In genomic region chr12:29582156-29582555, GRCh38 we compare ENCODE assay signal across 16 cellular contexts.
A peak's percentile ranks its signal among the peaks of the same experiment; 100 is the strongest.
DNase-seq lines count a peak whose midpoint lies in the region; ATAC-seq, FAIRE-seq and TF ChIP-seq lines count a peak whose summit lies in the region.
"Had no signal": no experiment of that assay in that cellular context is flagged by ENCODE, and none has a peak within 500 bp of the region (broad histone marks: within the 10 kb centered on the region; RNA-seq: fewer than 3 reads in every experiment).

No MANE protein-coding gene starts in this region.

- RAD21 ChIA-PET in GM12878 (lab: Charles Lee; ENCODE audit: unreplicated experiment), result interaction anchor here (1.4 to 2.6 kb wide), 3 partner anchors 22 to 318 kb away, joined by 3 to 7 read pairs (median 5); no protein-coding TSS in a partner anchor

- H3K36me3 ChIP-seq in GM12878 (ENCODE audit: control insufficient read depth in 2 of 2, insufficient read depth in 2 of 2, low read length in 1 of 2) (no peaks in the 10 kb centered on the region), left ventricle myocardium inferior (no peaks in the 10 kb centered on the region), psoas muscle (ENCODE audit: insufficient read depth in 1 of 2, low read depth in 1 of 2) (peaks cover 0 to 16% of the 10 kb centered on the region in 2 donors), uterus (no peaks in the 10 kb centered on the region), upper lobe of right lung (no peaks in the 10 kb centered on the region)
- H3K36me3 ChIP-seq: neural progenitor cell, SJSA1, thoracic aorta had no signal

- TF ChIP-seq POLR2A in GM12878 (IDR thresholded peaks at IDR 0.05; ENCODE audit: low read depth, low read length) (no peak), uterus (IDR thresholded peaks at IDR 0.05) (no peak)

- BruUV-seq in GM12878 (replicated peaks; lab: Mats Ljungman, UMichigan), result no TSS peak

- H3K27ac ChIP-seq in GM12878 (ENCODE audit: control insufficient read depth, insufficient read depth) (no peak overlapping the region), left ventricle myocardium inferior (replicated peaks) (peak overlapping the region; percentile 81), psoas muscle (peak overlapping the region; percentile 65), uterus (peak overlapping the region; percentile 69 to 86), upper lobe of right lung (no peak overlapping the region)
- H3K27ac ChIP-seq: neural progenitor cell, SJSA1 had no signal

- DNase-seq in GM12878 (ENCODE audit: low read depth, low spot score) (no peak), left ventricle myocardium inferior (no peak), psoas muscle (no peak), uterus (no peak), NCI-H226 (no peak), HTR-8/SVneo (ENCODE audit: insufficient read length, low spot score) (no peak), upper lobe of right lung (no peak)
- DNase-seq: GDM1; MM.1S; NCI-H1694 treated with DMSO at 0.1 percent for 48 hours; stimulated activated CD4-positive, alpha-beta T cell treated with anti-CD3 and anti-CD28 coated beads, Interleukin-4, amount 100 ng/mL, for 4 hours; stimulated activated CD8-positive, alpha-beta memory T cell treated with anti-CD3 and anti-CD28 coated beads, Interleukin-4, amount 100 ng/mL, for 48 hours had no signal

- FAIRE-seq in GM12878 (lab: Jason Lieb, UNC) (no peak), HTR-8/SVneo (lab: Jason Lieb, UNC) (no peak)
- FAIRE-seq: D721Med had no signal

- no peak overlapping the region for H3K9ac ChIP-seq in GM12878 (ENCODE audit: control insufficient read depth, insufficient read depth, low read length)
- H3K9ac ChIP-seq: neural progenitor cell had no signal

- H3K27me3 ChIP-seq in GM12878 (replicated peaks in 1 of 2; ENCODE audit: control insufficient read depth in 2 of 2, insufficient read depth in 2 of 2, low read length in 1 of 2), result no peaks in the 10 kb centered on the region
- H3K27me3 ChIP-seq in left ventricle myocardium inferior (ENCODE audit: low read depth), result no peaks in the 10 kb centered on the region
- no peaks in the 10 kb centered on the region for H3K27me3 ChIP-seq in psoas muscle (ENCODE audit: insufficient read depth in 3 of 3, low read length in 2 of 3)
- no peaks in the 10 kb centered on the region for H3K27me3 ChIP-seq in uterus
- no peaks in the 10 kb centered on the region for H3K27me3 ChIP-seq in upper lobe of right lung
- H3K27me3 ChIP-seq: neural progenitor cell, SJSA1 had no signal

- ATAC-seq in GM12878 (peak; percentile 39; the same call in 1 of the 3 replicates), psoas muscle (peak in 2 of 4 donors; percentile 32 to 46), upper lobe of right lung (no peak)

- POLR2A ChIA-PET in GM12878 (lab: Charles Lee), result no interaction called here

- TF ChIP-seq CTCF in GM12878 (IDR thresholded peaks at IDR 0.05 in 2 of 3, conservative IDR thresholded peaks at IDR 0.05 in 1 of 3; ENCODE audit: control insufficient read depth in 2 of 3, extremely low read depth in 1 of 3, insufficient read depth in 1 of 3, low read depth in 3 of 3, low read length in 3 of 3) (no peak), left ventricle myocardium inferior (IDR thresholded peaks at IDR 0.05; ENCODE audit: borderline replicate concordance) (no peak), psoas muscle (IDR thresholded peaks at IDR 0.05) (no peak), uterus (IDR thresholded peaks at IDR 0.05) (no peak), upper lobe of right lung (IDR thresholded peaks at IDR 0.05) (no peak)

- no peak for TF ChIP-seq EP300 in GM12878 (IDR thresholded peaks at IDR 0.05; ENCODE audit: borderline replicate concordance in 1 of 2, control insufficient read depth in 1 of 2, low read depth in 2 of 2, low read length in 2 of 2)

- intact Hi-C loops in GM12878 (cut with micrococcal nuclease; ENCODE audit: unreplicated experiment), result no loop called here
- intact Hi-C loops in left ventricle myocardium inferior (cut with micrococcal nuclease), result no loop called here
- intact Hi-C loops in psoas muscle (cut with DNase I), result no loop called here
- intact Hi-C loops in uterus (cut with DNase I; ENCODE audit: low total_unique reads), result no loop called here
- intact Hi-C loops in upper lobe of right lung (cut with DNase I), result no loop called here

- H3K4me3 ChIP-seq in GM12878, result no peak overlapping the region
- H3K4me3 ChIP-seq in left ventricle myocardium inferior, result no peak overlapping the region
- no peak overlapping the region for H3K4me3 ChIP-seq in psoas muscle
- H3K4me3 ChIP-seq in uterus, result no peak overlapping the region
- H3K4me3 ChIP-seq in upper lobe of right lung, result no peak overlapping the region
- H3K4me3 ChIP-seq: neural progenitor cell, SJSA1 had no signal

- CTCF ChIA-PET in GM12878 (lab: Yijun Ruan, JAX), result interaction anchor here (1.3 kb wide), 1 partner anchor 9 kb away, joined by 3 read pairs; no protein-coding TSS in a partner anchor

- no peak overlapping the region for H2AFZ ChIP-seq in GM12878 (ENCODE audit: control insufficient read depth, low read depth, low read length)
- H2AFZ ChIP-seq: neural progenitor cell had no signal

- no peaks in the 10 kb centered on the region for H4K20me1 ChIP-seq in GM12878 (ENCODE audit: control insufficient read depth, insufficient read depth)

- H3K4me1 ChIP-seq in GM12878 (ENCODE audit: control insufficient read depth, insufficient read depth, low read length) (no peaks in the 10 kb centered on the region), left ventricle myocardium inferior (peaks cover 70% of the 10 kb centered on the region), psoas muscle (peaks cover 24% of the 10 kb centered on the region), uterus (no peaks in the 10 kb centered on the region), upper lobe of right lung (peaks cover 16% of the 10 kb centered on the region)
- H3K4me1 ChIP-seq: neural progenitor cell had no signal

- SMC1A ChIA-PET in GM12878 (lab: Charles Lee; ENCODE audit: uncharacterized antibody, unreplicated experiment), result interaction anchor here (0.6 to 2.3 kb wide), 10 partner anchors 9 to 325 kb away, joined by 3 to 6 read pairs (median 5); no protein-coding TSS in a partner anchor

- H3K79me2 ChIP-seq in GM12878 (ENCODE audit: control insufficient read depth, insufficient read depth, low read length), result no peaks in the 10 kb centered on the region

- TF ChIP-seq RAD21 in GM12878 (IDR thresholded peaks at IDR 0.05; ENCODE audit: insufficient read depth, low read depth, low read length), result no peak

- in situ Hi-C loops in GM12878 (cut with MboI), result no loop called here

- no peak overlapping the region for H3K4me2 ChIP-seq in GM12878 (ENCODE audit: control insufficient read depth, insufficient read depth)
- H3K4me2 ChIP-seq: neural progenitor cell had no signal

- H3K9me3 ChIP-seq in GM12878 (replicated peaks; ENCODE audit: control insufficient read depth, insufficient read depth, low read length) (no peaks in the 10 kb centered on the region), left ventricle myocardium inferior (replicated peaks) (no peaks in the 10 kb centered on the region), psoas muscle (no peaks in the 10 kb centered on the region), uterus (no peaks in the 10 kb centered on the region), upper lobe of right lung (no peaks in the 10 kb centered on the region)
- H3K9me3 ChIP-seq: SJSA1, thoracic aorta had no signal

TF ChIP-seq in GM12878, 131 proteins besides CTCF, POLR2A, EP300 and RAD21:
- no peak for TF ChIP-seq CEBPB (IDR thresholded peaks at IDR 0.05; ENCODE audit: borderline replicate concordance in 1 of 2, low read depth in 2 of 2, low read length in 2 of 2)
- TF ChIP-seq ATF3 (IDR thresholded peaks at IDR 0.05; ENCODE audit: borderline replicate concordance, extremely low read depth, low read depth, low read length), result no peak
- no peak for TF ChIP-seq SUZ12 (IDR thresholded peaks at IDR 0.05; ENCODE audit: unreplicated experiment)
- TF ChIP-seq LARP7 (IDR thresholded peaks at IDR 0.05), result no peak
- TF ChIP-seq PML (IDR thresholded peaks at IDR 0.05; ENCODE audit: low read length), result no peak
- no peak for TF ChIP-seq CREM (IDR thresholded peaks at IDR 0.05; ENCODE audit: low read depth)
- TF ChIP-seq BMI1 (IDR thresholded peaks at IDR 0.05; ENCODE audit: borderline replicate concordance), result no peak
- no peak for TF ChIP-seq MEF2A (IDR thresholded peaks at IDR 0.05; ENCODE audit: insufficient read depth, low read depth, low read length)
- TF ChIP-seq RBBP5 (conservative IDR thresholded peaks at IDR 0.05), result no peak
- TF ChIP-seq POU2F2 (IDR thresholded peaks at IDR 0.05; ENCODE audit: borderline replicate concordance, low read depth, low read length), result no peak

Comparison
In these comparisons a context has a peak if more than half of its experiments do, and no peak if none do; other contexts are left out.
1. H3K27ac ChIP-seq: peak in left ventricle myocardium inferior (single experiment), psoas muscle (single experiment) and uterus (2 of 2); none in GM12878 (single experiment) and upper lobe of right lung (single experiment).